8 cellular contexts compared by ENCODE assay signal in genomic region chr11:44611687-44612437, GRCh38. TPM values are rescaled to one million over a fixed set of nuclear protein-coding genes. Genes with fewer than 3 reads are reported as not detected.
DNase-seq lines count a peak whose midpoint lies in the region; ATAC-seq and TF ChIP-seq lines count a peak whose summit lies in the region.

No MANE protein-coding gene starts in this region.

- H3F3A ChIP-seq in SK-N-SH (replicated peaks; ENCODE audit: insufficient read depth) = no peaks in the 10 kb centered on the region

- peaks cover 58% of the 10 kb centered on the region for H3K36me3 ChIP-seq in thymus (ENCODE audit: control insufficient read depth, insufficient read depth)
- H3K36me3 ChIP-seq in SK-N-SH (replicated peaks in 1 of 2; ENCODE audit: control insufficient read depth in 1 of 2, insufficient read depth in 2 of 2, low read length in 1 of 2) = no peaks in the 10 kb centered on the region

- no peak for TF ChIP-seq RAD21 in SK-N-SH (IDR thresholded peaks at IDR 0.05; ENCODE audit: low read length)

- no peaks in the 10 kb centered on the region for H3K9me3 ChIP-seq in thymus (ENCODE audit: control insufficient read depth)
- no peaks in the 10 kb centered on the region for H3K9me3 ChIP-seq in SK-N-SH

- H3K9me2 ChIP-seq in SK-N-SH = no peaks in the 10 kb centered on the region

- H3K9ac ChIP-seq in SK-N-SH = no peak overlapping the region

- H3K27me3 ChIP-seq in foreskin keratinocyte (no peaks in the 10 kb centered on the region), thymus (ENCODE audit: control insufficient read depth, insufficient read depth) (no peaks in the 10 kb centered on the region), SK-N-SH (ENCODE audit: insufficient read depth) (no peaks in the 10 kb centered on the region)

- H2AFZ ChIP-seq in SK-N-SH (ENCODE audit: low read depth) = no peak overlapping the region

- TF ChIP-seq POLR2A in GM18505 (IDR thresholded peaks at IDR 0.05; ENCODE audit: borderline replicate concordance, extremely low read depth, insufficient read depth, insufficient read length) = no peak

- TF ChIP-seq EP300 in SK-N-SH (IDR thresholded peaks at IDR 0.05; ENCODE audit: borderline replicate concordance in 1 of 2, low read depth in 1 of 2, low read length in 1 of 2) = no peak

- 38% methylated on average over 7 of the region's 7 CpGs for WGBS in thymus
- 72% methylated on average over 7 of the region's 7 CpGs for WGBS in SK-N-SH (ENCODE audit: low lambda C conversion rate)

- H4K20me1 ChIP-seq in SK-N-SH (ENCODE audit: insufficient read depth) = no peaks in the 10 kb centered on the region

- H3K27ac ChIP-seq in foreskin keratinocyte = no peak overlapping the region
- peak overlapping the region; percentile 37 for H3K27ac ChIP-seq in thymus (ENCODE audit: low read depth)
- H3K27ac ChIP-seq in SK-N-SH (ENCODE audit: low read depth in 2 of 2, low read length in 1 of 2) = no peak overlapping the region

- H3K79me2 ChIP-seq in SK-N-SH (ENCODE audit: insufficient read depth) = no peaks in the 10 kb centered on the region

- H3K4me1 ChIP-seq in foreskin keratinocyte (no peaks in the 10 kb centered on the region), thymus (ENCODE audit: control insufficient read depth, insufficient read depth, low read length) (peaks cover 20% of the 10 kb centered on the region), SK-N-SH (ENCODE audit: control insufficient read depth in 1 of 2, insufficient read depth in 2 of 2, low read depth in 1 of 2, low read length in 1 of 2) (peaks cover 0 to 10% of the 10 kb centered on the region in 2 experiments; a peak in 1 of 4 replicates)

- TF ChIP-seq CTCF in foreskin keratinocyte (conservative IDR thresholded peaks at IDR 0.05) (no peak), SK-N-SH (IDR thresholded peaks at IDR 0.05) (no peak)

- H3K4me3 ChIP-seq in thymus (ENCODE audit: low read length) (no peak overlapping the region), SK-N-SH (ENCODE audit: low read depth in 2 of 2, low read length in 1 of 2) (no peak overlapping the region)

- CTCF ChIA-PET in SK-N-SH (lab: Yijun Ruan, JAX) = interaction anchor here (0.7 to 16.6 kb wide), 15 partner anchors 9 to 518 kb away, joined by 3 to 610 read pairs (median 4); partner anchors contain the start of gene CD82

- DNase-seq in activated CD4-positive, alpha-beta T cell treated with anti-CD3 and anti-CD28 coated beads for 24 hours (ENCODE audit: low read depth in 2 of 2) = peak; percentile 31 to 49
- DNase-seq in foreskin keratinocyte (no peak), mucosa of gallbladder (ENCODE audit: low spot score) (no peak), HUDEP-2 (lab: John Stamatoyannopoulos, UW; ENCODE audit: unreplicated experiment in 76 of 76) (no peak), SK-N-SH (no peak)

- H3K4me2 ChIP-seq in SK-N-SH = no peak overlapping the region

- POLR2A ChIA-PET in SK-N-SH (lab: Yijun Ruan, JAX) = no interaction called here

- ATAC-seq in GM18505 (IDR thresholded peaks at IDR 0.05; ENCODE audit: unreplicated experiment) (peak; percentile 42), HG02763 (IDR thresholded peaks at IDR 0.05; ENCODE audit: unreplicated experiment) (peak; percentile 42), foreskin keratinocyte (peak; percentile 27)

TF ChIP-seq in SK-N-SH, 30 proteins besides CTCF, POLR2A, EP300 and RAD21:
- no peak for TF ChIP-seq USF2 (IDR thresholded peaks at IDR 0.05; ENCODE audit: borderline replicate concordance, low read depth, low read length)
- TF ChIP-seq GATA2 (CRISPR knock-in tag; IDR thresholded peaks at IDR 0.05) = no peak
- TF ChIP-seq GABPA (IDR thresholded peaks at IDR 0.05; ENCODE audit: low read depth) = no peak
- no peak for TF ChIP-seq TEAD4 (IDR thresholded peaks at IDR 0.05; ENCODE audit: borderline replicate concordance, insufficient read depth)
- TF ChIP-seq YY1 (IDR thresholded peaks at IDR 0.05; ENCODE audit: low read depth) = no peak
- TF ChIP-seq EZH2phosphoT487 (IDR thresholded peaks at IDR 0.05; ENCODE audit: borderline replicate concordance, low read depth) = no peak
- TF ChIP-seq NFIC (IDR thresholded peaks at IDR 0.05; ENCODE audit: borderline replicate concordance) = no peak
- TF ChIP-seq SIN3A (IDR thresholded peaks at IDR 0.05; ENCODE audit: borderline replicate concordance, low read depth, low read length) = no peak
- no peak for TF ChIP-seq TCF12 (IDR thresholded peaks at IDR 0.05)
- TF ChIP-seq POLR2AphosphoS5 (IDR thresholded peaks at IDR 0.05; ENCODE audit: low read depth, low read length) = no peak
- no peak for TF ChIP-seq JUND (IDR thresholded peaks at IDR 0.05)
- TF ChIP-seq MEF2A (IDR thresholded peaks at IDR 0.05; ENCODE audit: borderline replicate concordance, low read depth) = no peak
- TF ChIP-seq ZBTB33 (IDR thresholded peaks at IDR 0.05; ENCODE audit: borderline replicate concordance, low read depth) = no peak
- TF ChIP-seq TAF1 (IDR thresholded peaks at IDR 0.05; ENCODE audit: borderline replicate concordance, low read depth, low read length) = no peak
- no peak for TF ChIP-seq FOSL2 (IDR thresholded peaks at IDR 0.05; ENCODE audit: borderline replicate concordance, low read depth)
- TF ChIP-seq NRF1 (IDR thresholded peaks at IDR 0.05; ENCODE audit: low read depth, low read length) = no peak
- TF ChIP-seq REST (IDR thresholded peaks at IDR 0.05; ENCODE audit: low read depth, low read length) = no peak
- no peak for TF ChIP-seq MAX (IDR thresholded peaks at IDR 0.05; ENCODE audit: low read depth)
- no peak for TF ChIP-seq SMC3 (IDR thresholded peaks at IDR 0.05; ENCODE audit: low read depth, low read length)
- TF ChIP-seq RFX5 (IDR thresholded peaks at IDR 0.05; ENCODE audit: low read length) = no peak

RNA-seq across cellular contexts. Expression of gene CD82, which starts 46.4 kb away (rescaled TPM):
- total RNA-seq in foreskin keratinocyte (91.8 and 97.5 TPM in 2 replicates), mucosa of gallbladder (152 TPM)
- polyA plus RNA-seq in foreskin keratinocyte (207 and 211 TPM in 2 replicates), thymus (34.9 TPM), SK-N-SH (2012; rRNA removed) (35.6 and 39.2 TPM in 2 replicates)
- polyA plus RNA-seq in SK-N-SH (2012; cell fraction: cytosol; rRNA removed) = 17.9 and 24.9 TPM in 2 replicates
- polyA plus RNA-seq in SK-N-SH (2012; cell fraction: nucleus; rRNA removed) = 12.5 and 16.5 TPM in 2 replicates

Comparison
In these comparisons a context has a peak if more than half of its experiments do, and no peak if none do; other contexts are left out.
1. DNase-seq: peak in activated CD4-positive, alpha-beta T cell treated with anti-CD3 and anti-CD28 coated beads for 24 hours (2 of 2); none in foreskin keratinocyte (0 of 2), mucosa of gallbladder (single experiment), HUDEP-2 (0 of 76) and SK-N-SH (single experiment).
2. Peak in every context shown above with its lines, with median percentiles within 50 percentile points of each other: ATAC-seq.